16 cellular contexts compared by ENCODE assay signal in genomic region chrX:74242484-74243138, GRCh38.
A peak's percentile ranks its signal among the peaks of the same experiment; 100 is the strongest.
DNase-seq lines count a peak whose midpoint lies in the region; ATAC-seq and TF ChIP-seq lines count a peak whose summit lies in the region.
"Had no signal": no experiment of that assay in that cellular context is flagged by ENCODE, and none has a peak within 500 bp of the region (broad histone marks: within the 10 kb centered on the region; RNA-seq: fewer than 3 reads in every experiment).

No MANE protein-coding gene starts in this region.

- no peak for TF ChIP-seq POLR2A in right lobe of liver (IDR thresholded peaks at IDR 0.05)
- TF ChIP-seq POLR2A in transverse colon (IDR thresholded peaks at IDR 0.05) = no peak

- H3K4me1 ChIP-seq in colonic mucosa (no peaks in the 10 kb centered on the region), right lobe of liver (no peaks in the 10 kb centered on the region), transverse colon (peaks cover 0 to 16% (median 7%) of the 10 kb centered on the region in 4 donors)
- H3K4me1 ChIP-seq: BLaER1 had no signal

- H3K36me3 ChIP-seq in colonic mucosa (no peaks in the 10 kb centered on the region), right lobe of liver (no peaks in the 10 kb centered on the region), transverse colon (no peaks in the 10 kb centered on the region)

- H3K4me3 ChIP-seq in colonic mucosa (no peak overlapping the region), right lobe of liver (no peak overlapping the region), transverse colon (no peak overlapping the region)
- H3K4me3 ChIP-seq: BLaER1 had no signal

- H3K27me3 Mint-ChIP-seq in naive thymus-derived CD8-positive, alpha-beta T cell = no peaks in the 10 kb centered on the region
- H3K27me3 Mint-ChIP-seq: activated CD4-positive, alpha-beta memory T cell treated with anti-CD3 and anti-CD28 coated beads for 36 hours; central memory CD8-positive, alpha-beta T cell had no signal

- 52% methylated on average over 2 of the region's 8 CpGs for WGBS in right lobe of liver (ENCODE audit: insufficient coverage, low coverage, low lambda C conversion rate, missing lambda C conversion rate)
- WGBS in transverse colon (ENCODE audit: low coverage in 1 of 2), 2 donors = 15 to 52% methylated on average over 5 to 8 of the region's 8 CpGs

- peak; percentile 40 for DNase-seq in HT-29 (ENCODE audit: low spot score)
- DNase-seq in colonic mucosa = no peak
- peak in 1 of 3 donors; percentile 47 for DNase-seq in right lobe of liver
- no peak for DNase-seq in transverse colon
- DNase-seq in kidney glomerular epithelial cell (lab: John Stamatoyannopoulos, UW) = no peak
- DNase-seq in naive thymus-derived CD8-positive, alpha-beta T cell = no peak
- DNase-seq in GM10266 (ENCODE audit: extremely low spot score) = no peak
- DNase-seq: activated CD4-positive, alpha-beta memory T cell treated with anti-CD3 and anti-CD28 coated beads for 36 hours; DMS 273 treated with DMSO at 0.1 percent for 48 hours; NCI-H2107; NCI-H748 treated with DMSO at 0.1 percent for 48 hours; stimulated activated CD4-positive, alpha-beta T cell treated with anti-CD3 and anti-CD28 coated beads, Interleukin-2, amount 100 ng/mL, for 48 hours had no signal

- H3K36me3 Mint-ChIP-seq in naive thymus-derived CD8-positive, alpha-beta T cell = peaks cover 0 to 54% (median 3%) of the 10 kb centered on the region in 3 donors
- H3K36me3 Mint-ChIP-seq: IgD-negative memory B cell had no signal

- TF ChIP-seq EP300 in transverse colon (IDR thresholded peaks at IDR 0.05; ENCODE audit: low read depth) = no peak

- TF ChIP-seq CTCF in colonic mucosa (IDR thresholded peaks at IDR 0.05) (no peak), right lobe of liver (IDR thresholded peaks at IDR 0.05) (no peak), transverse colon (IDR thresholded peaks at IDR 0.05) (no peak), GM10266 (IDR thresholded peaks at IDR 0.05; ENCODE audit: control insufficient read depth, insufficient read depth, low read depth, missing control alignments) (no peak)

- H3K27ac ChIP-seq in colonic mucosa (peak overlapping the region; percentile 10), right lobe of liver (peak overlapping the region in 1 of 3 donors; percentile 55), transverse colon (peak overlapping the region; percentile 15 to 64 (median 52))
- H3K27ac ChIP-seq: BLaER1 had no signal

- no peak overlapping the region for H3K4me3 Mint-ChIP-seq in naive thymus-derived CD8-positive, alpha-beta T cell
- H3K4me3 Mint-ChIP-seq: activated CD4-positive, alpha-beta memory T cell treated with anti-CD3 and anti-CD28 coated beads for 36 hours; central memory CD8-positive, alpha-beta T cell; IgD-negative memory B cell; neural crest cell had no signal

- POLR2A ChIA-PET in naive thymus-derived CD8-positive, alpha-beta T cell (lab: Charles Lee) = no interaction called here

- peak overlapping the region in 2 of 10 donors; percentile 29 to 48 for H3K27ac Mint-ChIP-seq in naive thymus-derived CD8-positive, alpha-beta T cell
- H3K27ac Mint-ChIP-seq: activated CD4-positive, alpha-beta memory T cell treated with anti-CD3 and anti-CD28 coated beads for 36 hours; IgD-negative memory B cell had no signal

- peak; percentile 19 to 85 (median 67) for ATAC-seq in right lobe of liver
- no peak for ATAC-seq in naive thymus-derived CD8-positive, alpha-beta T cell

- H3K9ac ChIP-seq in colonic mucosa (ENCODE audit: low read depth in 2 of 2, low read length in 2 of 2) = no peak overlapping the region
- H3K9ac ChIP-seq: BLaER1 had no signal

- H3K4me1 Mint-ChIP-seq in naive thymus-derived CD8-positive, alpha-beta T cell = peaks cover 0 to 10% (median 0%) of the 10 kb centered on the region in 4 donors
- H3K4me1 Mint-ChIP-seq: neural crest cell had no signal

- intact Hi-C loops in colonic mucosa (cut with DNase I) (no loop called here), right lobe of liver (cut with DNase I) (no loop called here), transverse colon (cut with DNase I; ENCODE audit: low total_unique reads) (no loop called here)

- H3K27me3 ChIP-seq in colonic mucosa = no peaks in the 10 kb centered on the region
- H3K27me3 ChIP-seq in right lobe of liver = no peaks in the 10 kb centered on the region
- no peaks in the 10 kb centered on the region for H3K27me3 ChIP-seq in transverse colon

- no peaks in the 10 kb centered on the region for H3K9me3 ChIP-seq in colonic mucosa
- H3K9me3 ChIP-seq in right lobe of liver = no peaks in the 10 kb centered on the region
- H3K9me3 ChIP-seq in transverse colon = no peaks in the 10 kb centered on the region
- H3K9me3 ChIP-seq: BLaER1 had no signal

- in situ Hi-C loops in transverse colon (cut with MboI; ENCODE audit: low pct_ligation_motif_present in 1 of 4, low pct_unique_long_range_greater_than_20kb in 1 of 4, low sequenced_read_pairs in 3 of 4) = no loop called here

- no peaks in the 10 kb centered on the region for H3K9me3 Mint-ChIP-seq in naive thymus-derived CD8-positive, alpha-beta T cell
- H3K9me3 Mint-ChIP-seq: activated CD4-positive, alpha-beta memory T cell treated with anti-CD3 and anti-CD28 coated beads for 36 hours; central memory CD8-positive, alpha-beta T cell; IgD-negative memory B cell; neural crest cell had no signal

Comparison
In these comparisons a context has a peak if more than half of its experiments do, and no peak if none do; other contexts are left out.
1. ATAC-seq: peak in right lobe of liver (4 of 4); none in naive thymus-derived CD8-positive, alpha-beta T cell (0 of 2).